In genomic region chr13:105202384-105202783, GRCh38 we compare ENCODE assay signal across 9 cellular contexts.
DNase-seq lines count a peak whose midpoint lies in the region; ATAC-seq and TF ChIP-seq lines count a peak whose summit lies in the region.
"Had no signal": no experiment of that assay in that cellular context is flagged by ENCODE, and none has a peak within 500 bp of the region (broad histone marks: within the 10 kb centered on the region; RNA-seq: fewer than 3 reads in every experiment).

No MANE protein-coding gene starts in this region.

- ATAC-seq in GM21447 (IDR thresholded peaks at IDR 0.05; ENCODE audit: unreplicated experiment) (peak; percentile 55), GM18873 (IDR thresholded peaks at IDR 0.05; ENCODE audit: low FRiP score, unreplicated experiment) (no peak)

- TF ChIP-seq CTCF in epithelial cell of proximal tubule (conservative IDR thresholded peaks at IDR 0.05; ENCODE audit: low read depth, low read length) (peak; percentile 82), retinal pigment epithelial cell (conservative IDR thresholded peaks at IDR 0.05; ENCODE audit: low read depth, low read length) (peak; percentile 81)

- H3K27me3 Mint-ChIP-seq in activated naive CD8-positive, alpha-beta T cell treated with anti-CD3 and anti-CD28 coated beads for 36 hours, result peaks cover 10% of the 10 kb centered on the region

- no peaks in the 10 kb centered on the region for H3K36me3 Mint-ChIP-seq in activated naive CD8-positive, alpha-beta T cell treated with anti-CD3 and anti-CD28 coated beads for 36 hours
- H3K36me3 Mint-ChIP-seq: activated naive CD4-positive, alpha-beta T cell treated with anti-CD3 and anti-CD28 coated beads, Interleukin-2, amount 50 U/mL, for 24 hours had no signal

- H3K4me3 Mint-ChIP-seq in activated naive CD8-positive, alpha-beta T cell treated with anti-CD3 and anti-CD28 coated beads for 36 hours, result no peak overlapping the region
- H3K4me3 Mint-ChIP-seq: activated naive CD4-positive, alpha-beta T cell treated with anti-CD3 and anti-CD28 coated beads, Interleukin-2, amount 50 U/mL, for 24 hours had no signal

- H3K27ac Mint-ChIP-seq in activated naive CD8-positive, alpha-beta T cell treated with anti-CD3 and anti-CD28 coated beads for 36 hours, result no peak overlapping the region
- H3K27ac Mint-ChIP-seq: activated naive CD4-positive, alpha-beta T cell treated with anti-CD3 and anti-CD28 coated beads, Interleukin-2, amount 50 U/mL, for 24 hours had no signal

- DNase-seq in Ammon's horn (ENCODE audit: low spot score) (peak; percentile 85), NCI-H526 treated with DMSO at 0.1 percent for 48 hours (lab: John Stamatoyannopoulos, UW) (peak; percentile 3), epithelial cell of proximal tubule (ENCODE audit: low read depth) (peak; percentile 29), retinal pigment epithelial cell (ENCODE audit: low read depth) (peak; percentile 29)
- no peak for DNase-seq in activated naive CD8-positive, alpha-beta T cell treated with anti-CD3 and anti-CD28 coated beads for 36 hours
- DNase-seq in activated CD8-positive, alpha-beta memory T cell treated with anti-CD3 and anti-CD28 coated beads, Interleukin-2, amount 50 U/mL, for 48 hours, result no peak

- H3K9me3 Mint-ChIP-seq in activated naive CD8-positive, alpha-beta T cell treated with anti-CD3 and anti-CD28 coated beads for 36 hours, result no peaks in the 10 kb centered on the region
- H3K9me3 Mint-ChIP-seq: activated naive CD4-positive, alpha-beta T cell treated with anti-CD3 and anti-CD28 coated beads, Interleukin-2, amount 50 U/mL, for 24 hours had no signal

- H3K4me1 Mint-ChIP-seq in activated naive CD8-positive, alpha-beta T cell treated with anti-CD3 and anti-CD28 coated beads for 36 hours, result no peaks in the 10 kb centered on the region
- H3K4me1 Mint-ChIP-seq: activated naive CD4-positive, alpha-beta T cell treated with anti-CD3 and anti-CD28 coated beads, Interleukin-2, amount 50 U/mL, for 24 hours had no signal

- H3K4me3 ChIP-seq in epithelial cell of proximal tubule (ENCODE audit: low read depth, low read length), result no peak overlapping the region
- no peak overlapping the region for H3K4me3 ChIP-seq in retinal pigment epithelial cell (ENCODE audit: low read length)

Comparison
In these comparisons a context has a peak if more than half of its experiments do, and no peak if none do; other contexts are left out.
1. DNase-seq: peak in Ammon's horn (single experiment), NCI-H526 treated with DMSO at 0.1 percent for 48 hours (single experiment), epithelial cell of proximal tubule (single experiment) and retinal pigment epithelial cell (single experiment); none in activated naive CD8-positive, alpha-beta T cell treated with anti-CD3 and anti-CD28 coated beads for 36 hours (single experiment) and activated CD8-positive, alpha-beta memory T cell treated with anti-CD3 and anti-CD28 coated beads, Interleukin-2, amount 50 U/mL, for 48 hours (single experiment).